ENCODE assay signal across 9 cellular contexts in genomic region chr12:121955258-121956040, GRCh38. TPM values are rescaled to one million over a fixed set of nuclear protein-coding genes. Genes with fewer than 3 reads are reported as not detected.
DNase-seq lines count a peak whose midpoint lies in the region; ATAC-seq and TF ChIP-seq lines count a peak whose summit lies in the region.
"Had no signal": no experiment of that assay in that cellular context is flagged by ENCODE, and none has a peak within 500 bp of the region (broad histone marks: within the 10 kb centered on the region; RNA-seq: fewer than 3 reads in every experiment).

No MANE protein-coding gene starts in this region.

- H3K27ac Mint-ChIP-seq in activated B cell treated with CpG ODN at 0.5 μM for 24 hours, result no peak overlapping the region

- no peaks in the 10 kb centered on the region for H3K27me3 Mint-ChIP-seq in activated B cell treated with CpG ODN at 0.5 μM for 24 hours

- peak; percentile 10 for DNase-seq in A172 (ENCODE audit: low spot score)
- DNase-seq in HCEC 1CT, result peak; percentile 59
- no peak for DNase-seq in activated B cell treated with CpG ODN at 0.5 μM for 24 hours
- DNase-seq in iris pigment epithelial cell (ENCODE audit: low read depth), result peak; percentile 33
- DNase-seq in epidermal melanocyte (ENCODE audit: insufficient read length, low spot score), result no peak
- no peak for DNase-seq in activated naive CD4-positive, alpha-beta T cell treated with anti-CD3 and anti-CD28 coated beads, Interleukin-2, amount 50 U/mL, for 16 hours
- DNase-seq: cerebellar nuclear complex had no signal

- no peak for TF ChIP-seq CTCF in activated B cell treated with CpG ODN at 0.5 μM for 24 hours (IDR thresholded peaks at IDR 0.05)

- intact Hi-C loops in activated B cell treated with CpG ODN at 0.5 μM for 24 hours (cut with micrococcal nuclease), result loop anchor here (2.0 to 5.0 kb wide), 2 partner anchors 67 to 75 kb away; partner anchors contain the start of gene BCL7A

- CTCF ChIA-PET in activated B cell treated with CpG ODN at 0.5 μM for 24 hours (lab: Charles Lee), result no interaction called here

- peak; percentile 18 for ATAC-seq in activated B cell treated with CpG ODN at 0.5 μM for 24 hours (ENCODE audit: low read depth)
- no peak for ATAC-seq in HG03139 (IDR thresholded peaks at IDR 0.05; ENCODE audit: unreplicated experiment)
- no peak for ATAC-seq in GM18870 (IDR thresholded peaks at IDR 0.05; ENCODE audit: unreplicated experiment)

- H3K4me1 Mint-ChIP-seq in activated B cell treated with CpG ODN at 0.5 μM for 24 hours, result peaks cover 21% of the 10 kb centered on the region

- POLR2A ChIA-PET in activated B cell treated with CpG ODN at 0.5 μM for 24 hours (lab: Charles Lee), result no interaction called here

- no peak overlapping the region for H3K4me3 Mint-ChIP-seq in activated B cell treated with CpG ODN at 0.5 μM for 24 hours

- H3K9me3 Mint-ChIP-seq in activated B cell treated with CpG ODN at 0.5 μM for 24 hours, result no peaks in the 10 kb centered on the region

- H3K36me3 Mint-ChIP-seq in activated B cell treated with CpG ODN at 0.5 μM for 24 hours (ENCODE audit: low read depth), result no peaks in the 10 kb centered on the region

RNA-seq across cellular contexts. Expression of gene CFAP251, which starts 37.1 kb away (rescaled TPM):
- 1.3 and 3.8 TPM in 2 replicates for total RNA-seq in A172 (2014; rRNA removed; shearing (Covaris generic))
- 0.91 and 1.2 TPM in 2 replicates for total RNA-seq in activated B cell treated with CpG ODN at 0.5 μM for 24 hours

Comparison
In these comparisons a context has a peak if more than half of its experiments do, and no peak if none do; other contexts are left out.
1. DNase-seq: peak in A172 (single experiment), HCEC 1CT (single experiment) and iris pigment epithelial cell (single experiment); none in activated B cell treated with CpG ODN at 0.5 μM for 24 hours (single experiment), epidermal melanocyte (single experiment) and activated naive CD4-positive, alpha-beta T cell treated with anti-CD3 and anti-CD28 coated beads, Interleukin-2, amount 50 U/mL, for 16 hours (single experiment).